ENCODE assay signal across 10 cellular contexts in genomic region chr12:123571343-123571813, GRCh38. TPM values are rescaled to one million over a fixed set of nuclear protein-coding genes. Genes with fewer than 3 reads are reported as not detected.
A peak's percentile ranks its signal among the peaks of the same experiment; 100 is the strongest.
DNase-seq lines count a peak whose midpoint lies in the region; ATAC-seq, FAIRE-seq and TF ChIP-seq lines count a peak whose summit lies in the region.
"Had no signal": no experiment of that assay in that cellular context is flagged by ENCODE, and none has a peak within 500 bp of the region (broad histone marks: within the 10 kb centered on the region; RNA-seq: fewer than 3 reads in every experiment).

No MANE protein-coding gene starts in this region.

- no peak overlapping the region for H3K4me3 ChIP-seq in astrocyte of the cerebellum (ENCODE audit: low read depth, low read length)
- peak overlapping the region; percentile 9; the same call in 1 of the 2 replicates for H3K4me3 ChIP-seq in iPS-20b (ENCODE audit: low read length)

- no peaks in the 10 kb centered on the region for H3K27me3 ChIP-seq in iPS-20b (ENCODE audit: insufficient read depth, low read length)

- H3K27me3 Mint-ChIP-seq in activated CD4-positive, alpha-beta T cell treated with anti-CD3 and anti-CD28 coated beads for 36 hours: no peaks in the 10 kb centered on the region

- peak; percentile 26 for ATAC-seq in activated CD4-positive, alpha-beta T cell treated with anti-CD3 and anti-CD28 coated beads for 36 hours

- no peak overlapping the region for H3K27ac ChIP-seq in iPS-20b (ENCODE audit: low read length)
- H3K27ac ChIP-seq: C4-2B had no signal

- H3K9ac ChIP-seq in iPS-20b (ENCODE audit: low read depth, low read length): no peak overlapping the region

- H3K36me3 Mint-ChIP-seq in activated CD4-positive, alpha-beta T cell treated with anti-CD3 and anti-CD28 coated beads for 36 hours (ENCODE audit: low read depth): no peaks in the 10 kb centered on the region

- H3K4me3 Mint-ChIP-seq in activated CD4-positive, alpha-beta T cell treated with anti-CD3 and anti-CD28 coated beads for 36 hours: no peak overlapping the region

- TF ChIP-seq POLR2A in GM12892 (IDR thresholded peaks at IDR 0.05; ENCODE audit: low read depth, low read length): no peak

- peaks cover 4% of the 10 kb centered on the region for H3K4me1 Mint-ChIP-seq in activated CD4-positive, alpha-beta T cell treated with anti-CD3 and anti-CD28 coated beads for 36 hours

- POLR2A ChIA-PET in activated CD4-positive, alpha-beta T cell treated with anti-CD3 and anti-CD28 coated beads for 36 hours (lab: Charles Lee): interaction anchor here (0.6 kb wide), 1 partner anchor 293 kb away, joined by 5 read pairs; no protein-coding TSS in a partner anchor

- FAIRE-seq in urothelium cell line (lab: Jason Lieb, UNC) (no peak), GM12892 (lab: Jason Lieb, UNC) (no peak)

- TF ChIP-seq CTCF in astrocyte of the cerebellum (IDR thresholded peaks at IDR 0.05; ENCODE audit: low read depth, low read length, missing control alignments): no peak

- no peaks in the 10 kb centered on the region for H3K9me3 Mint-ChIP-seq in activated CD4-positive, alpha-beta T cell treated with anti-CD3 and anti-CD28 coated beads for 36 hours (ENCODE audit: low read depth)

- in situ Hi-C loops in astrocyte of the cerebellum (cut with HindIII; ENCODE audit: low sequenced_read_pairs): no loop called here
- in situ Hi-C loops in KBM-7 (cut with MboI; ENCODE audit: low pct_unique_long_range_greater_than_20kb, low sequenced_read_pairs): no loop called here

- H3K9me3 ChIP-seq in iPS-20b (ENCODE audit: insufficient read depth, low read depth, low read length): no peaks in the 10 kb centered on the region; the same call in 1 of the 2 replicates

- H3K36me3 ChIP-seq in iPS-20b (ENCODE audit: insufficient read depth, low read depth, low read length): no peaks in the 10 kb centered on the region

- H3K27ac Mint-ChIP-seq in activated CD4-positive, alpha-beta T cell treated with anti-CD3 and anti-CD28 coated beads for 36 hours: no peak overlapping the region

- no peak for DNase-seq in activated CD4-positive, alpha-beta T cell treated with anti-CD3 and anti-CD28 coated beads for 36 hours
- no peak for DNase-seq in activated CD4-positive, alpha-beta T cell treated with anti-CD3 and anti-CD28 coated beads, Interleukin-2, amount 50 U/mL, for 48 hours
- DNase-seq in astrocyte of the cerebellum (ENCODE audit: low read depth): peak; percentile 41
- peak; percentile 64 for DNase-seq in urothelium cell line (ENCODE audit: low spot score)
- DNase-seq in 8988T: no peak
- DNase-seq in KBM-7: no peak
- no peak for DNase-seq in GM12892 (ENCODE audit: insufficient read length)
- DNase-seq: NCI-H1694 treated with DMSO at 0.1 percent for 48 hours had no signal

- peaks cover 4% of the 10 kb centered on the region; the same call in 1 of the 2 replicates for H3K4me1 ChIP-seq in iPS-20b (ENCODE audit: insufficient read depth, low read length)

- intact Hi-C loops in activated CD4-positive, alpha-beta T cell treated with anti-CD3 and anti-CD28 coated beads for 36 hours (cut with DNase I, micrococcal nuclease): no loop called here

- CTCF ChIA-PET in activated CD4-positive, alpha-beta T cell treated with anti-CD3 and anti-CD28 coated beads for 36 hours (lab: Charles Lee): interaction anchor here (0.9 to 1.0 kb wide), 2 partner anchors 10 to 237 kb away, joined by 3 read pairs; no protein-coding TSS in a partner anchor

RNA-seq across cellular contexts. Expression of gene TMED2, which starts 13.0 kb away (rescaled TPM):
- 100 to 1,000 TPM; 132 to 165 TPM for total RNA-seq in activated CD4-positive, alpha-beta T cell treated with anti-CD3 and anti-CD28 coated beads for 36 hours
- 122 TPM for polyA plus RNA-seq in GM12892 (2012; ENCODE audit: missing spikeins)

RNA-seq across cellular contexts. Expression of gene DDX55, which starts 30.5 kb away (rescaled TPM):
- 10 to 100 TPM; 44.3 to 49.4 TPM for total RNA-seq in activated CD4-positive, alpha-beta T cell treated with anti-CD3 and anti-CD28 coated beads for 36 hours
- 22.4 TPM for polyA plus RNA-seq in GM12892 (2012; ENCODE audit: missing spikeins)

RNA-seq across cellular contexts. Expression of gene RILPL1, which starts 37.9 kb away (rescaled TPM):
- 1 to 10 TPM; 4.7 to 5.3 TPM for total RNA-seq in activated CD4-positive, alpha-beta T cell treated with anti-CD3 and anti-CD28 coated beads for 36 hours
- 1.3 TPM for polyA plus RNA-seq in GM12892 (2012; ENCODE audit: missing spikeins)

Comparison
In these comparisons a context has a peak if more than half of its experiments do, and no peak if none do; other contexts are left out.
1. DNase-seq: peak in astrocyte of the cerebellum (single experiment) and urothelium cell line (single experiment); none in activated CD4-positive, alpha-beta T cell treated with anti-CD3 and anti-CD28 coated beads for 36 hours (single experiment), activated CD4-positive, alpha-beta T cell treated with anti-CD3 and anti-CD28 coated beads, Interleukin-2, amount 50 U/mL, for 48 hours (0 of 2), 8988T (single experiment), KBM-7 (single experiment) and GM12892 (single experiment).